ENCODE assay signal across 11 cellular contexts in genomic region chr17:9002236-9002609, GRCh38. TPM values are rescaled to one million over a fixed set of nuclear protein-coding genes. Genes with fewer than 3 reads are reported as not detected.
DNase-seq lines count a peak whose midpoint lies in the region; ATAC-seq and TF ChIP-seq lines count a peak whose summit lies in the region.
"Had no signal": no experiment of that assay in that cellular context is flagged by ENCODE, and none has a peak within 500 bp of the region (broad histone marks: within the 10 kb centered on the region; RNA-seq: fewer than 3 reads in every experiment).

No MANE protein-coding gene starts in this region.

- H3K27ac Mint-ChIP-seq in activated T-cell treated with anti-CD3 and anti-CD28 coated beads, Interleukin-2, amount 50 U/mL, for 72 hours, result no peak overlapping the region

- H3K36me3 ChIP-seq in HUES64 (ENCODE audit: insufficient read depth, low read length), result no peaks in the 10 kb centered on the region
- H3K36me3 ChIP-seq in rectal smooth muscle tissue (ENCODE audit: control insufficient read depth, insufficient read depth, low read length), result no peaks in the 10 kb centered on the region
- H3K36me3 ChIP-seq in suprapubic skin, result no peaks in the 10 kb centered on the region
- H3K36me3 ChIP-seq: sigmoid colon, upper lobe of right lung had no signal

- TF ChIP-seq EP300 in suprapubic skin (IDR thresholded peaks at IDR 0.05), result no peak

- H3K27me3 Mint-ChIP-seq in activated T-cell treated with anti-CD3 and anti-CD28 coated beads, Interleukin-2, amount 50 U/mL, for 72 hours (ENCODE audit: low read depth), result peaks cover 59% of the 10 kb centered on the region

- H3K4me1 Mint-ChIP-seq in activated T-cell treated with anti-CD3 and anti-CD28 coated beads, Interleukin-2, amount 50 U/mL, for 72 hours (ENCODE audit: low read depth), result peaks cover 7% of the 10 kb centered on the region

- H3K27me3 ChIP-seq in HUES64 (ENCODE audit: insufficient read depth, low read length), result peaks cover 74% of the 10 kb centered on the region
- peaks cover 66% of the 10 kb centered on the region for H3K27me3 ChIP-seq in foreskin keratinocyte
- peaks cover 13% of the 10 kb centered on the region for H3K27me3 ChIP-seq in rectal smooth muscle tissue (ENCODE audit: control insufficient read depth, insufficient read depth, low read length)
- peaks cover 55% of the 10 kb centered on the region for H3K27me3 ChIP-seq in suprapubic skin

- H3K9ac ChIP-seq in HUES64 (ENCODE audit: low read depth, low read length), result no peak overlapping the region
- H3K9ac ChIP-seq in rectal smooth muscle tissue (ENCODE audit: low read length), result no peak overlapping the region

- no peaks in the 10 kb centered on the region for H3K9me3 ChIP-seq in HUES64 (ENCODE audit: insufficient read depth, low read depth, low read length)
- H3K9me3 ChIP-seq in suprapubic skin, result no peaks in the 10 kb centered on the region
- H3K9me3 ChIP-seq: sigmoid colon, upper lobe of right lung had no signal

- H3K4me3 ChIP-seq in HUES64 (ENCODE audit: low read length), result peak overlapping the region; percentile 46
- H3K4me3 ChIP-seq in rectal smooth muscle tissue (ENCODE audit: low read length), result peak overlapping the region; percentile 55
- no peak overlapping the region for H3K4me3 ChIP-seq in suprapubic skin

- H3K9me3 Mint-ChIP-seq in activated T-cell treated with anti-CD3 and anti-CD28 coated beads, Interleukin-2, amount 50 U/mL, for 72 hours, result no peaks in the 10 kb centered on the region

- no peak for TF ChIP-seq POLR2A in suprapubic skin (IDR thresholded peaks at IDR 0.05)

- H3K4me3 Mint-ChIP-seq in activated T-cell treated with anti-CD3 and anti-CD28 coated beads, Interleukin-2, amount 50 U/mL, for 72 hours, result peak overlapping the region; percentile 73 to 79

- H3K27ac ChIP-seq in HUES64 (ENCODE audit: low read depth, low read length), result no peak overlapping the region
- H3K27ac ChIP-seq in foreskin keratinocyte, result no peak overlapping the region
- H3K27ac ChIP-seq in rectal smooth muscle tissue (ENCODE audit: low read depth, low read length), result no peak overlapping the region
- no peak overlapping the region for H3K27ac ChIP-seq in suprapubic skin
- H3K27ac ChIP-seq: upper lobe of right lung had no signal

- no peaks in the 10 kb centered on the region for H3K4me1 ChIP-seq in HUES64 (ENCODE audit: insufficient read depth, low read length)
- H3K4me1 ChIP-seq in foreskin keratinocyte, result no peaks in the 10 kb centered on the region
- H3K4me1 ChIP-seq in rectal smooth muscle tissue (ENCODE audit: control insufficient read depth, insufficient read depth, low read length), result peaks cover 14% of the 10 kb centered on the region
- peaks cover 25% of the 10 kb centered on the region for H3K4me1 ChIP-seq in suprapubic skin

- 6% methylated on average over 15 of the region's 15 CpGs for WGBS in HUES64
- WGBS in suprapubic skin, result 37% methylated on average over 15 of the region's 15 CpGs

- TF ChIP-seq CTCF in foreskin keratinocyte (conservative IDR thresholded peaks at IDR 0.05) (no peak), suprapubic skin (IDR thresholded peaks at IDR 0.05) (no peak)

- no peak for ATAC-seq in activated T-cell treated with anti-CD3 and anti-CD28 coated beads, Interleukin-2, amount 50 U/mL, for 72 hours (replicated peaks in 1 of 2)
- ATAC-seq in foreskin keratinocyte (peak; percentile 5), GM19035 (IDR thresholded peaks at IDR 0.05; ENCODE audit: unreplicated experiment) (no peak), HG02798 (IDR thresholded peaks at IDR 0.05; ENCODE audit: poor library complexity, unreplicated experiment) (no peak)

- DNase-seq in activated T-cell treated with anti-CD3 and anti-CD28 coated beads, Interleukin-2, amount 50 U/mL, for 72 hours, result no peak
- no peak for DNase-seq in activated T-cell treated with anti-CD3 and anti-CD28 coated beads, Interleukin-2, amount 50 U/mL, for 1 hour
- no peak for DNase-seq in foreskin keratinocyte
- DNase-seq in suprapubic skin (ENCODE audit: low spot score in 2 of 2), result no peak
- DNase-seq: amniotic stem cell, sigmoid colon, upper lobe of right lung had no signal

- H3K36me3 Mint-ChIP-seq in activated T-cell treated with anti-CD3 and anti-CD28 coated beads, Interleukin-2, amount 50 U/mL, for 72 hours (ENCODE audit: insufficient read depth in 2 of 2), result peaks cover 0 to 3% of the 10 kb centered on the region in 2 donors

RNA-seq across cellular contexts. Expression of gene NTN1, which starts 19.1 kb away (rescaled TPM):
- total RNA-seq in activated T-cell treated with anti-CD3 and anti-CD28 coated beads, Interleukin-2, amount 50 U/mL, for 72 hours, result 1 to 10 TPM in 1 of 2 donors, under 1 TPM in 1; 0.69 to 1.5 TPM
- polyA plus RNA-seq in HUES64 (2013, experiment 1 of 2), result 2.7 TPM
- polyA plus RNA-seq in HUES64 (2013, experiment 2 of 2), result 3.2 TPM
- total RNA-seq in foreskin keratinocyte (0.78 and 0.85 TPM in 2 replicates), suprapubic skin (1 to 10 TPM; 2.4 to 5.9 (median 3.4) TPM)
- polyA plus RNA-seq in foreskin keratinocyte, result 0.47 and 0.48 TPM in 2 replicates

RNA-seq across cellular contexts. Expression of gene PIK3R5, which starts 36.7 kb away (rescaled TPM):
- 10 to 100 TPM; 43.0 to 45.4 TPM for total RNA-seq in activated T-cell treated with anti-CD3 and anti-CD28 coated beads, Interleukin-2, amount 50 U/mL, for 72 hours
- 1.6 TPM for polyA plus RNA-seq in HUES64 (2013, experiment 1 of 2)
- 3.4 TPM for polyA plus RNA-seq in HUES64 (2013, experiment 2 of 2)
- total RNA-seq in foreskin keratinocyte, result not detected in 2 replicates
- polyA plus RNA-seq in foreskin keratinocyte, result not detected in 2 replicates
- total RNA-seq in suprapubic skin, result 10 to 100 TPM in 1 of 4 donors, 1 to 10 TPM in 3; 3.6 to 13.5 (median 5.0) TPM
